ENCODE assay signal across 1 cellular context in genomic region chr6:5084192-5084786, GRCh38.
TF ChIP-seq lines count a peak whose summit lies in the region.

No MANE protein-coding gene starts in this region.

TF ChIP-seq in K562, 482 proteins besides CTCF, POLR2A, EP300 and RAD21 (continued from another document and continues in another):
- TF ChIP-seq NRF1 (conservative IDR thresholded peaks at IDR 0.05 in 1 of 2, IDR thresholded peaks at IDR 0.05 in 1 of 2): peak in 1 of 2 experiments; percentile 3; a peak in 1 of 4 replicates
- TF ChIP-seq L3MBTL2 (IDR thresholded peaks at IDR 0.05): peak; percentile 68
- no peak for TF ChIP-seq RCOR1 (IDR thresholded peaks at IDR 0.05; ENCODE audit: borderline replicate concordance in 1 of 2, low read depth in 2 of 2, low read length in 2 of 2)
- TF ChIP-seq ZNF133 (CRISPR knock-in tag; IDR thresholded peaks at IDR 0.05): no peak
- TF ChIP-seq MEIS2 (IDR thresholded peaks at IDR 0.05; ENCODE audit: partially characterized antibody): no peak
- TF ChIP-seq BACH1 (tag; IDR thresholded peaks at IDR 0.05): no peak
- TF ChIP-seq MAZ (CRISPR knock-in tag; conservative IDR thresholded peaks at IDR 0.05 in 1 of 2, IDR thresholded peaks at IDR 0.05 in 1 of 2): peak in 1 of 2 experiments; percentile 95; a peak in 2 of 4 replicates
- TF ChIP-seq FOXP4 (CRISPR knock-in tag; IDR thresholded peaks at IDR 0.05; ENCODE audit: borderline replicate concordance): no peak
- peak; percentile 60; the same call in 1 of the 2 replicates for TF ChIP-seq RB1 (IDR thresholded peaks at IDR 0.05; ENCODE audit: low read depth)
- TF ChIP-seq POU5F1 (IDR thresholded peaks at IDR 0.05; ENCODE audit: borderline replicate concordance, low read depth, low read length, partially characterized antibody): no peak
- no peak for TF ChIP-seq ZNF311 (CRISPR knock-in tag; IDR thresholded peaks at IDR 0.05)
- TF ChIP-seq, protein P1, sequence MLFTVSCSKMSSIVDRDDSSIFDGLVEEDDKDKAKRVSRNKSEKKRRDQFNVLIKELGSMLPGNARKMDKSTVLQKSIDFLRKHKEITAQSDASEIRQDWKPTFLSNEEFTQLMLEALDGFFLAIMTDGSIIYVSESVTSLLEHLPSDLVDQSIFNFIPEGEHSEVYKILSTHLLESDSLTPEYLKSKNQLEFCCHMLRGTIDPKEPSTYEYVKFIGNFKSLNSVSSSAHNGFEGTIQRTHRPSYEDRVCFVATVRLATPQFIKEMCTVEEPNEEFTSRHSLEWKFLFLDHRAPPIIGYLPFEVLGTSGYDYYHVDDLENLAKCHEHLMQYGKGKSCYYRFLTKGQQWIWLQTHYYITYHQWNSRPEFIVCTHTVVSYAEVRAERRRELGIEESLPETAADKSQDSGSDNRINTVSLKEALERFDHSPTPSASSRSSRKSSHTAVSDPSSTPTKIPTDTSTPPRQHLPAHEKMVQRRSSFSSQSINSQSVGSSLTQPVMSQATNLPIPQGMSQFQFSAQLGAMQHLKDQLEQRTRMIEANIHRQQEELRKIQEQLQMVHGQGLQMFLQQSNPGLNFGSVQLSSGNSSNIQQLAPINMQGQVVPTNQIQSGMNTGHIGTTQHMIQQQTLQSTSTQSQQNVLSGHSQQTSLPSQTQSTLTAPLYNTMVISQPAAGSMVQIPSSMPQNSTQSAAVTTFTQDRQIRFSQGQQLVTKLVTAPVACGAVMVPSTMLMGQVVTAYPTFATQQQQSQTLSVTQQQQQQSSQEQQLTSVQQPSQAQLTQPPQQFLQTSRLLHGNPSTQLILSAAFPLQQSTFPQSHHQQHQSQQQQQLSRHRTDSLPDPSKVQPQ (CRISPR knock-in tag; IDR thresholded peaks at IDR 0.05; ENCODE audit: borderline replicate concordance): no peak
- no peak for TF ChIP-seq DACH1 (IDR thresholded peaks at IDR 0.05; ENCODE audit: partially characterized antibody)
- TF ChIP-seq ZNF175 (CRISPR knock-in tag; IDR thresholded peaks at IDR 0.05; ENCODE audit: low read depth): no peak
- TF ChIP-seq XRCC4 (IDR thresholded peaks at IDR 0.05; ENCODE audit: extremely low read depth, insufficient read depth, insufficient read length): no peak
- no peak for TF ChIP-seq HIVEP1 (CRISPR knock-in tag; IDR thresholded peaks at IDR 0.05)
- no peak for TF ChIP-seq CREB3 (tag; conservative IDR thresholded peaks at IDR 0.05; ENCODE audit: low read depth)
- no peak for TF ChIP-seq BRD9 (IDR thresholded peaks at IDR 0.05; ENCODE audit: low read depth, partially characterized antibody)
- TF ChIP-seq CHD7 (IDR thresholded peaks at IDR 0.05; ENCODE audit: low read depth, low read length): no peak
- TF ChIP-seq ATF3 (IDR thresholded peaks at IDR 0.05): no peak
- TF ChIP-seq ATF3 (CRISPR knock-in tag; conservative IDR thresholded peaks at IDR 0.05): no peak
- no peak for TF ChIP-seq ZNF217 (CRISPR knock-in tag; IDR thresholded peaks at IDR 0.05)
- no peak for TF ChIP-seq EWSR1 (IDR thresholded peaks at IDR 0.05; ENCODE audit: borderline replicate concordance, low read depth, partially characterized antibody)
- TF ChIP-seq ZFP1 (CRISPR knock-in tag; IDR thresholded peaks at IDR 0.05): no peak
- no peak for TF ChIP-seq ZNF695 (CRISPR knock-in tag; IDR thresholded peaks at IDR 0.05)
- no peak for TF ChIP-seq ATF7 (IDR thresholded peaks at IDR 0.05)
- TF ChIP-seq, protein P2, sequence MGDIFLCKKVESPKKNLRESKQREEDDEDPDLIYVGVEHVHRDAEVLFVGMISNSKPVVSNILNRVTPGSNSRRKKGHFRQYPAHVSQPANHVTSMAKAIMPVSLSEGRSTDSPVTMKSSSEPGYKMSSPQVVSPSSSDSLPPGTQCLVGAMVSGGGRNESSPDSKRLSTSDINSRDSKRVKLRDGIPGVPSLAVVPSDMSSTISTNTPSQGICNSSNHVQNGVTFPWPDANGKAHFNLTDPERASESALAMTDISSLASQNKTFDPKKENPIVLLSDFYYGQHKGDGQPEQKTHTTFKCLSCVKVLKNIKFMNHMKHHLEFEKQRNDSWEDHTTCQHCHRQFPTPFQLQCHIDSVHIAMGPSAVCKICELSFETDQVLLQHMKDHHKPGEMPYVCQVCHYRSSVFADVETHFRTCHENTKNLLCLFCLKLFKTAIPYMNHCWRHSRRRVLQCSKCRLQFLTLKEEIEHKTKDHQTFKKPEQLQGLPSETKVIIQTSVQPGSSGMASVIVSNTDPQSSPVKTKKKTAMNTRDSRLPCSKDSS (IDR thresholded peaks at IDR 0.05; ENCODE audit: low read depth, partially characterized antibody): no peak
- TF ChIP-seq SRSF1 (IDR thresholded peaks at IDR 0.05; ENCODE audit: low read depth, low read length): no peak
- TF ChIP-seq NR1H2 (CRISPR knock-in tag; IDR thresholded peaks at IDR 0.05): no peak
- no peak for TF ChIP-seq HNRNPUL1 (IDR thresholded peaks at IDR 0.05; ENCODE audit: low read length)
- TF ChIP-seq, protein P3, sequence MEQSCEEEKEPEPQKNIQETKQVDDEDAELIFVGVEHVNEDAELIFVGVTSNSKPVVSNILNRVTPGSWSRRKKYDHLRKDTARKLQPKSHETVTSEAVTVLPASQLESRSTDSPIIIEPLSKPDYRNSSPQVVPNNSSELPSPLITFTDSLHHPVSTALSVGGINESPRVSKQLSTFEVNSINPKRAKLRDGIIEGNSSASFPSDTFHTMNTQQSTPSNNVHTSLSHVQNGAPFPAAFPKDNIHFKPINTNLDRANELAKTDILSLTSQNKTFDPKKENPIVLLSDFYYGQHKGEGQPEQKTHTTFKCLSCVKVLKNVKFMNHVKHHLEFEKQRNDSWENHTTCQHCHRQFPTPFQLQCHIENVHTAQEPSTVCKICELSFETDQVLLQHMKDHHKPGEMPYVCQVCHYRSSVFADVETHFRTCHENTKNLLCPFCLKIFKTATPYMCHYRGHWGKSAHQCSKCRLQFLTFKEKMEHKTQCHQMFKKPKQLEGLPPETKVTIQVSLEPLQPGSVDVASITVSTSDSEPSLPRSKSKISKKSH (CRISPR knock-in tag; IDR thresholded peaks at IDR 0.05): no peak
- 0 out of 2 replicates have a peak, but pooled peaks have one; percentile 43 for TF ChIP-seq ZBTB1 (CRISPR knock-in tag; IDR thresholded peaks at IDR 0.05; ENCODE audit: borderline replicate concordance, low read depth)
- TF ChIP-seq NCOA4 (IDR thresholded peaks at IDR 0.05; ENCODE audit: partially characterized antibody): no peak
- TF ChIP-seq ZC3H4 (CRISPR knock-in tag; IDR thresholded peaks at IDR 0.05; ENCODE audit: borderline replicate concordance): no peak
- no peak for TF ChIP-seq ESRRB (CRISPR knock-in tag; IDR thresholded peaks at IDR 0.05; ENCODE audit: borderline replicate concordance)
- TF ChIP-seq NCOA6 (IDR thresholded peaks at IDR 0.05): no peak
- peak; percentile 57; the same call in 1 of the 2 replicates for TF ChIP-seq PHF8 (IDR thresholded peaks at IDR 0.05; ENCODE audit: borderline replicate concordance, low read length)
- no peak for TF ChIP-seq KAT2B (IDR thresholded peaks at IDR 0.05; ENCODE audit: low read depth, low read length)
- TF ChIP-seq POLR2B (IDR thresholded peaks at IDR 0.05; ENCODE audit: low read depth, partially characterized antibody): no peak
- TF ChIP-seq PHB (CRISPR knock-in tag; IDR thresholded peaks at IDR 0.05): no peak
- 0 out of 2 replicates have a peak, but pooled peaks have one; percentile 69 for TF ChIP-seq KAT7 (CRISPR knock-in tag; IDR thresholded peaks at IDR 0.05; ENCODE audit: borderline replicate concordance)
- no peak for TF ChIP-seq ZZZ3 (IDR thresholded peaks at IDR 0.05)
- TF ChIP-seq DDX20 (tag; IDR thresholded peaks at IDR 0.05; ENCODE audit: low read depth): no peak
